23 cellular contexts compared by ENCODE assay signal in the genomic region with DNA sequence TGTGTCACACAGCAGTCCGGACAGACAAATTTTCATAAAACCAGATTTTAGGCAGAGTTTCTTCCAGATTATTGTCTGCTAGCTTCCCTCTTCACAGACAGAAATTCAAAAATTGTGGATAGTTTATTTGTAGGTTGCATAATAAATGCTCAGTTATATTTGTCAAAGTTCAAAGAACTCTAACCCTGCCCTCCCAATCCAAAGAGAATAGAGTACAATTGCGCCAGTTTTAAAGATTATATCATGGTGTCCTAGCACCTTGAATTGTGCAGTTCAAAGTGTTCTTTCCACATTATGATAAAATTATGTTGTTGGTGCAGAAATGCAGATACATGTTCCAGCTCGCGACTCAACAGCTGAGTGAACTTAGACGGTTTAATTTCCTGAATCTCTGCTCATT.
"Had no signal": no experiment of that assay in that cellular context is flagged by ENCODE, and none has a peak within 500 bp of the region (broad histone marks: within the 10 kb centered on the region; RNA-seq: fewer than 3 reads in every experiment).

No MANE protein-coding gene starts in this region.

- ATAC-seq: heart right ventricle, left cardiac atrium, lower lobe of right lung, mucosa of descending colon had no signal

- H3K27me3 ChIP-seq: dorsolateral prefrontal cortex, esophagus squamous epithelium, gastrocnemius medialis, heart right ventricle had no signal

- DNase-seq: dermis blood vessel endothelial cell; dorsolateral prefrontal cortex; effector CD4-positive, alpha-beta T cell; effector memory CD4-positive, alpha-beta T cell; esophagus squamous epithelium; foreskin fibroblast; foreskin melanocyte; gastrocnemius medialis; glutamatergic neuron; head of caudate nucleus; heart right ventricle; hippocampal formation; left cardiac atrium; left ventricle myocardium inferior; lower lobe of right lung; mesenchymal stem cell; mucosa of descending colon; naive B cell had no signal

- H3K27ac ChIP-seq: dorsolateral prefrontal cortex, esophagus squamous epithelium, gastrocnemius medialis, heart right ventricle, left ventricle myocardium inferior, lower lobe of right lung had no signal

- FAIRE-seq: colon, endothelial cell of umbilical vein, islet of Langerhans, keratinocyte had no signal

- H3K4me1 ChIP-seq: esophagus squamous epithelium, gastrocnemius medialis, heart right ventricle, left ventricle myocardium inferior, lower lobe of right lung had no signal

- H3K4me3 ChIP-seq: coronary artery, dorsolateral prefrontal cortex, esophagus squamous epithelium, gastrocnemius medialis, heart right ventricle, left ventricle myocardium inferior, lower lobe of right lung, mucosa of descending colon had no signal

- H3K36me3 ChIP-seq: esophagus squamous epithelium, lower lobe of right lung had no signal

- H3K9me3 ChIP-seq: esophagus squamous epithelium, gastrocnemius medialis, heart right ventricle, left ventricle myocardium inferior, lower lobe of right lung, mucosa of descending colon had no signal
